ENCODE assay signal across 15 cellular contexts in the genomic region with DNA sequence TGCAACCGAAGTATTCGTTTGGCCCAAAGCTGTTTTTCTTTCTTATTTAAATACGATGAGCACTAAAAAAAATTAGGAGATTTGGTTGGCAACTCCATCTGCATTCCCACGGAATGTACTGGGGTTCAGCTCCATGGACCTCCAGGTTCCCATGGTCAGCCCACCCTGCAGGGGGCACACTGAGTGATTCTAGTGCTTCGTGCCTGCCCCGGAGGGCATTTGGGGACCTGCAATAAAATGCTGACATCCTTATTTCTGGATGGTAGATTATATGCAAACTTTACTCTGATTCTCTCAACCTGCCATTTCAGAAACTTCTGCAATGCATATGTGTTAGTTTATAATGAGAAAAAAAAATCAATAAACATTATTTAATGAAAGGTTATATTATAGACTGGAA.
"Had no signal": no experiment of that assay in that cellular context is flagged by ENCODE, and none has a peak within 500 bp of the region (broad histone marks: within the 10 kb centered on the region; RNA-seq: fewer than 3 reads in every experiment).

No MANE protein-coding gene starts in this region.

- DNase-seq: activated CD4-positive, alpha-beta memory T cell treated with anti-CD3 and anti-CD28 coated beads for 36 hours; activated naive CD4-positive, alpha-beta T cell; aorta; glutamatergic neuron; mammary epithelial cell; natural killer cell; nucleus accumbens; spleen; stimulated activated naive CD4-positive, alpha-beta T cell treated with Interleukin-2 at 50 U/mL for 16 hours; upper lobe of right lung had no signal

- H3K27me3 ChIP-seq: breast epithelium, esophagus muscularis mucosa, spleen, upper lobe of right lung had no signal

- H3K27ac Mint-ChIP-seq: activated CD4-positive, alpha-beta memory T cell treated with anti-CD3 and anti-CD28 coated beads for 36 hours had no signal

- H3K36me3 ChIP-seq: breast epithelium, prostate gland had no signal

- H3K4me1 ChIP-seq: breast epithelium, esophagus muscularis mucosa, prostate gland, upper lobe of right lung had no signal

- H3K4me3 Mint-ChIP-seq: activated CD4-positive, alpha-beta memory T cell treated with anti-CD3 and anti-CD28 coated beads for 36 hours; activated T-helper 1 cell treated with anti-CD3 and anti-CD28 coated beads, Interleukin-12 subunit alpha, Interleukin-12 subunit beta, Interleukin-2, Interleukin-4 antibody, amounts not matched to agents 30 ng/mL and 10 ng/mL and 1 ng/mL, durations not matched to agents 14 hours and 24 hours and 36 hours; natural killer cell had no signal

- H3K4me3 ChIP-seq: breast epithelium, esophagus muscularis mucosa, prostate gland, spleen, upper lobe of right lung had no signal

- H3K9me3 ChIP-seq: breast epithelium, esophagus muscularis mucosa, prostate gland, spleen, upper lobe of right lung had no signal

- H3K27ac ChIP-seq: breast epithelium, esophagus muscularis mucosa, prostate gland, spleen, upper lobe of right lung had no signal

- H3K27me3 Mint-ChIP-seq: activated CD4-positive, alpha-beta memory T cell treated with anti-CD3 and anti-CD28 coated beads for 36 hours had no signal

- ATAC-seq: natural killer cell, sciatic nerve, upper lobe of right lung had no signal
